ENCODE assay signal across 1 cellular context in genomic region chr2:65130440-65131175, GRCh38.
A peak's percentile ranks its signal among the peaks of the same experiment; 100 is the strongest.
TF ChIP-seq lines count a peak whose summit lies in the region.

No MANE protein-coding gene starts in this region.

TF ChIP-seq in K562, 482 proteins besides CTCF, POLR2A, EP300 and RAD21 (continued from another document and continues in another):
- 0 out of 2 replicates have a peak, but pooled peaks have one; percentile 15 for TF ChIP-seq MTA1 (IDR thresholded peaks at IDR 0.05; ENCODE audit: borderline replicate concordance)
- TF ChIP-seq GATAD2B (IDR thresholded peaks at IDR 0.05; ENCODE audit: borderline replicate concordance) = no peak
- TF ChIP-seq USF1 (CRISPR knock-in tag; IDR thresholded peaks at IDR 0.05) = no peak
- no peak for TF ChIP-seq STAT5B (CRISPR knock-in tag; IDR thresholded peaks at IDR 0.05)
- no peak for TF ChIP-seq ELK1 (CRISPR knock-in tag; IDR thresholded peaks at IDR 0.05)
- no peak for TF ChIP-seq CBX2 (IDR thresholded peaks at IDR 0.05; ENCODE audit: insufficient read depth, low read length, poor library complexity, severe bottlenecking)
- no peak for TF ChIP-seq E2F6 (IDR thresholded peaks at IDR 0.05; ENCODE audit: borderline replicate concordance in 1 of 2, extremely low read depth in 1 of 2, insufficient read depth in 1 of 2, insufficient read length in 1 of 2, low read depth in 1 of 2, low read length in 1 of 2, poor library complexity in 1 of 2, severe bottlenecking in 1 of 2)
- no peak for TF ChIP-seq HNRNPLL (IDR thresholded peaks at IDR 0.05; ENCODE audit: low read depth, low read length, poor library complexity, severe bottlenecking)
- TF ChIP-seq RBM39 (optimal IDR thresholded peaks at IDR 0.05; ENCODE audit: low read depth, low read length) = no peak
- no peak for TF ChIP-seq TCFL5 (CRISPR knock-in tag; conservative IDR thresholded peaks at IDR 0.05)
- TF ChIP-seq PYGO2 (tag; IDR thresholded peaks at IDR 0.05) = no peak
- TF ChIP-seq NUFIP1 (IDR thresholded peaks at IDR 0.05; ENCODE audit: partially characterized antibody) = no peak
- TF ChIP-seq ZNF165 (CRISPR knock-in tag; IDR thresholded peaks at IDR 0.05; ENCODE audit: borderline replicate concordance) = peak; percentile 47; the same call in 1 of the 2 replicates
- no peak for TF ChIP-seq CEBPZ (IDR thresholded peaks at IDR 0.05; ENCODE audit: borderline replicate concordance, low read depth, low read length)
- no peak for TF ChIP-seq ZNF124 (CRISPR knock-in tag; IDR thresholded peaks at IDR 0.05)
- TF ChIP-seq MCM2 (IDR thresholded peaks at IDR 0.05; ENCODE audit: low read depth) = no peak
- TF ChIP-seq CHD2 (IDR thresholded peaks at IDR 0.05; ENCODE audit: low read depth, low read length) = no peak
- no peak for TF ChIP-seq PCBP1 (IDR thresholded peaks at IDR 0.05; ENCODE audit: low read depth, low read length, poor library complexity, severe bottlenecking)
- TF ChIP-seq NCOA6 (IDR thresholded peaks at IDR 0.05) = no peak; the same call in 1 of the 2 replicates
- no peak for TF ChIP-seq MEF2D (tag; conservative IDR thresholded peaks at IDR 0.05; ENCODE audit: low read depth)
- no peak for TF ChIP-seq FOXO4 (CRISPR knock-in tag; IDR thresholded peaks at IDR 0.05)
- no peak for TF ChIP-seq ARID2 (IDR thresholded peaks at IDR 0.05)
- no peak for TF ChIP-seq PURB (CRISPR knock-in tag; IDR thresholded peaks at IDR 0.05; ENCODE audit: low read depth)
- no peak for TF ChIP-seq ZMIZ1 (IDR thresholded peaks at IDR 0.05; ENCODE audit: low read depth in 2 of 2, low read length in 2 of 2)
- TF ChIP-seq HCFC1 (IDR thresholded peaks at IDR 0.05; ENCODE audit: low read depth, low read length) = no peak
- no peak; the same call in 1 of the 2 replicates for TF ChIP-seq ZBTB40 (IDR thresholded peaks at IDR 0.05)
- no peak for TF ChIP-seq ZBTB40 (CRISPR knock-in tag; IDR thresholded peaks at IDR 0.05)
- TF ChIP-seq SRSF1 (IDR thresholded peaks at IDR 0.05; ENCODE audit: low read depth, low read length) = no peak
- TF ChIP-seq ZNF584 (CRISPR knock-in tag; IDR thresholded peaks at IDR 0.05; ENCODE audit: low read depth) = no peak
- TF ChIP-seq ELF4 (CRISPR knock-in tag; IDR thresholded peaks at IDR 0.05) = peak; percentile 66; the same call in 1 of the 2 replicates
- no peak for TF ChIP-seq ZNF398 (CRISPR knock-in tag; IDR thresholded peaks at IDR 0.05)
- no peak for TF ChIP-seq KLF10 (CRISPR knock-in tag; IDR thresholded peaks at IDR 0.05)
- TF ChIP-seq SLC30A9 (CRISPR knock-in tag; IDR thresholded peaks at IDR 0.05) = no peak
- TF ChIP-seq ZNF146 (CRISPR knock-in tag; IDR thresholded peaks at IDR 0.05; ENCODE audit: unreplicated experiment) = no peak
- no peak for TF ChIP-seq SREBF1 (IDR thresholded peaks at IDR 0.05; ENCODE audit: borderline replicate concordance, low read depth, low read length)
